Comparison of ENCODE assay signal across 1 cellular context in the genomic region with DNA sequence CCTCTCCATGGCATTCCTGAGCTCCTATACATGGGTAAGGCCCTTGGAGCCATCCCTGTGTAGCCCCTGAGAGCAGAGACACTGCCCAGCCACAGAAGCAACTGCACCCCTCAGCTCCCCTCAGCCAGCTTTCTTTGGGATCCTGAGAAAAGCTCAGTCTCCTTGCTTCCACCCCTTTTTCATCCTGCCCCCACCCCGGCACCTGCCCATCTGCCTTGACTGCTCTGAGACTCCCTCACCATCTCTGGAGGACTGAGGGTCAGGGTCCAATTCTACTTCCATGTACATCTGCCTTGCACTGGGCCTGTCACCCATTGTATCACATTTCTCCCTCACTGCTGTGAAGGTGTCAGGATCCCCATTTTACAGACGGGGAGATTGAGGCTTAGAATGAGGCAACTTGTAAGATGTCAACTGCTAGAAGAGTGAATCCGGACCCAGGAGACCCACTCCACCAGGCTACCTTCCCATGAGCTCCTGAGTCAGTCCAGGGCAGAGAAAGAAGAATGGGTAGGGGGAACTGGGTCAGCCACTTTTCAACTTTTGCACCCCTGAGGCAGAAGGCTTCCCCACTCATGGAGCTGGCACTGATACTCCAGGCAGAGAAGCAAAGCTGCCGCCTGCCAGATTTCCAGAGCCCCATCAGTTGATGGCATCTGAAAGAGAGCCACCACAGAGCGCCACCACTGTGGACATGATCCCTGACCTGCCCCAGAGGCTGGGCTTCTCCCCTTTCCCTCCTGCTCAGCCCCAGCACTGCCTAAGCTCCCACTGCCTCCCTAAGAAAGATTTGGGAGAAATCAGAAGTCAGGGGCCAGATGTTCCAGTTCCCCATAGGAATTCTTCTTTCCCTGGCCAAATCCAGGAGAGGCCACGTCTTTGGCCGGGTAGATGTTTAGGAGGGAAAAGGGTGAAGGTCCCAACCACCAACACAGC.
TF ChIP-seq lines count a peak whose summit lies in the region.

No MANE protein-coding gene starts in this region.

TF ChIP-seq in K562, 482 proteins besides CTCF, POLR2A, EP300 and RAD21:
- TF ChIP-seq TARDBP (IDR thresholded peaks at IDR 0.05) (no peak), RBM25 (IDR thresholded peaks at IDR 0.05; ENCODE audit: low read depth, low read length, severe bottlenecking) (peak; percentile 26)
